Comparison of ENCODE assay signal across 1 cellular context in the genomic region with DNA sequence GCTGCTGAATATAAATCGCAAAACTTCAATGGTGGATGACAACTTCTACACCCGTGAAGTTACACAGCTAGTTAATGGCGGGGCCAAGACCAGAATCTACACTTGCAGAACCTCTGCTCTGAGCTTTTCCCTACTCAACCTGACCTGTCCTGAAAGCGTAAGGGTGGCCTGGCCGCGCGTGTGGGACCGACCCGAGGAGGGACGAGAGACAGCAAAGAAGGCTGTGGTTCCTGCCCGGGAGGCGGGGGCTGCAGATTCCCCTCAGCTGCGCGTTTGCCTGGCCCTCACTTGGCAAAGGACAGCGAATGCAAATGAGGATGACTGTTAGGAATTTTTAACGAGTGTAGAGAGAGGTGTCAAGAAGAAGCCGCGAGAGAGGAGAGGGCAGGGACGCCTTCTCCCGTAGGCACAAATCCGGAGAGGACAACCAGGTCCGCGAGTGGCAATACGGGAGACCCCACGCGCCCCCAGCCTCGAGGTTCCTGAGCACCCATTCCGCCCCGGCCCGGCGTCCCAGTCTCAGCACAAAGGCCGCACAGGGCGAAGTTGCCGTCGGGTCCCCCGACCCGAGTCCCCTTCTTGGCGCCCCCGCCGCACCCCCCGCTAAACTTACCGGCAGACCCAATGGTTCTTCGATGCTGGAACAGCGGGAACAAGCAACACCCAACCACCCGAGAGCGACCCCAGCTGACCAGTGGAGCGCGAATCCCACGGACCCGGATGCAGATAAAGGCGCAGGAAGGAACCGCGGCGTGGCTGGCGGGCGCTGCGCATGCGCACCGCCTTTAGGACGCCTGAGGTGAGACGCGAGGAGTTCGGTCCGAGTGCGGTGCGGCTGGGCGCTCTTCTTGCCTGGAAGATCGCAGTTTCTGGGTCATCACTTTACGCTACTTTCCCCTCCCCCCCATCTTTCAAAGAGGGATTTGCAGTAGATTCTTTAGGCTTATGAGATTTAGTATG.
TF ChIP-seq lines count a peak whose summit lies in the region.

Gene GNPDA2 (minus strand): TSS at position 696 of the 960 bp plus-strand sequence. CDS start 4,349 bp downstream, outside the sequence.

TF ChIP-seq in HepG2, 621 proteins besides CTCF, POLR2A, EP300 and RAD21 (continued from another document and continues in another):
- TF ChIP-seq, protein P1, sequence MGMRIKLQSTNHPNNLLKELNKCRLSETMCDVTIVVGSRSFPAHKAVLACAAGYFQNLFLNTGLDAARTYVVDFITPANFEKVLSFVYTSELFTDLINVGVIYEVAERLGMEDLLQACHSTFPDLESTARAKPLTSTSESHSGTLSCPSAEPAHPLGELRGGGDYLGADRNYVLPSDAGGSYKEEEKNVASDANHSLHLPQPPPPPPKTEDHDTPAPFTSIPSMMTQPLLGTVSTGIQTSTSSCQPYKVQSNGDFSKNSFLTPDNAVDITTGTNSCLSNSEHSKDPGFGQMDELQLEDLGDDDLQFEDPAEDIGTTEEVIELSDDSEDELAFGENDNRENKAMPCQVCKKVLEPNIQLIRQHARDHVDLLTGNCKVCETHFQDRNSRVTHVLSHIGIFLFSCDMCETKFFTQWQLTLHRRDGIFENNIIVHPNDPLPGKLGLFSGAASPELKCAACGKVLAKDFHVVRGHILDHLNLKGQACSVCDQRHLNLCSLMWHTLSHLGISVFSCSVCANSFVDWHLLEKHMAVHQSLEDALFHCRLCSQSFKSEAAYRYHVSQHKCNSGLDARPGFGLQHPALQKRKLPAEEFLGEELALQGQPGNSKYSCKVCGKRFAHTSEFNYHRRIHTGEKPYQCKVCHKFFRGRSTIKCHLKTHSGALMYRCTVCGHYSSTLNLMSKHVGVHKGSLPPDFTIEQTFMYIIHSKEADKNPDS (CRISPR knock-in tag; IDR thresholded peaks at IDR 0.05) = no peak
- TF ChIP-seq KLF13 (CRISPR knock-in tag; IDR thresholded peaks at IDR 0.05) = peak; percentile 75; the same call in 1 of the 2 replicates
- TF ChIP-seq, protein P2, sequence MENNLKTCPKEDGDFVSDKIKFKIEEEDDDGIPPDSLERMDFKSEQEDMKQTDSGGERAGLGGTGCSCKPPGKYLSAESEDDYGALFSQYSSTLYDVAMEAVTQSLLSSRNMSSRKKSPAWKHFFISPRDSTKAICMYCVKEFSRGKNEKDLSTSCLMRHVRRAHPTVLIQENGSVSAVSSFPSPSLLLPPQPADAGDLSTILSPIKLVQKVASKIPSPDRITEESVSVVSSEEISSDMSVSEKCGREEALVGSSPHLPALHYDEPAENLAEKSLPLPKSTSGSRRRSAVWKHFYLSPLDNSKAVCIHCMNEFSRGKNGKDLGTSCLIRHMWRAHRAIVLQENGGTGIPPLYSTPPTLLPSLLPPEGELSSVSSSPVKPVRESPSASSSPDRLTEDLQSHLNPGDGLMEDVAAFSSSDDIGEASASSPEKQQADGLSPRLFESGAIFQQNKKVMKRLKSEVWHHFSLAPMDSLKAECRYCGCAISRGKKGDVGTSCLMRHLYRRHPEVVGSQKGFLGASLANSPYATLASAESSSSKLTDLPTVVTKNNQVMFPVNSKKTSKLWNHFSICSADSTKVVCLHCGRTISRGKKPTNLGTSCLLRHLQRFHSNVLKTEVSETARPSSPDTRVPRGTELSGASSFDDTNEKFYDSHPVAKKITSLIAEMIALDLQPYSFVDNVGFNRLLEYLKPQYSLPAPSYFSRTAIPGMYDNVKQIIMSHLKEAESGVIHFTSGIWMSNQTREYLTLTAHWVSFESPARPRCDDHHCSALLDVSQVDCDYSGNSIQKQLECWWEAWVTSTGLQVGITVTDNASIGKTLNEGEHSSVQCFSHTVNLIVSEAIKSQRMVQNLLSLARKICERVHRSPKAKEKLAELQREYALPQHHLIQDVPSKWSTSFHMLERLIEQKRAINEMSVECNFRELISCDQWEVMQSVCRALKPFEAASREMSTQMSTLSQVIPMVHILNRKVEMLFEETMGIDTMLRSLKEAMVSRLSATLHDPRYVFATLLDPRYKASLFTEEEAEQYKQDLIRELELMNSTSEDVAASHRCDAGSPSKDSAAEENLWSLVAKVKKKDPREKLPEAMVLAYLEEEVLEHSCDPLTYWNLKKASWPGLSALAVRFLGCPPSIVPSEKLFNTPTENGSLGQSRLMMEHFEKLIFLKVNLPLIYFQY (CRISPR knock-in tag; IDR thresholded peaks at IDR 0.05; ENCODE audit: borderline replicate concordance) = no peak
- peak; percentile 79 for TF ChIP-seq ZNF317 (CRISPR knock-in tag; IDR thresholded peaks at IDR 0.05)
- TF ChIP-seq RXRB (CRISPR knock-in tag; IDR thresholded peaks at IDR 0.05; ENCODE audit: borderline replicate concordance) = peak; percentile 50; the same call in 1 of the 2 replicates
- peak; percentile 80 for TF ChIP-seq CBX1 (IDR thresholded peaks at IDR 0.05; ENCODE audit: low read depth)
- 0 out of 2 replicates have a peak, but pooled peaks have one; percentile 35 for TF ChIP-seq JUN (CRISPR knock-in tag; IDR thresholded peaks at IDR 0.05)
- 0 out of 2 replicates have a peak, but pooled peaks have one; percentile 24 for TF ChIP-seq ZNF629 (CRISPR knock-in tag; conservative IDR thresholded peaks at IDR 0.05)
- TF ChIP-seq ZNF790 (CRISPR knock-in tag; IDR thresholded peaks at IDR 0.05; ENCODE audit: borderline replicate concordance) = peak; percentile 93; the same call in 1 of the 2 replicates
- TF ChIP-seq ISX (CRISPR knock-in tag; conservative IDR thresholded peaks at IDR 0.05) = 0 out of 2 replicates have a peak, but pooled peaks have one; percentile 79
- TF ChIP-seq ZNF674 (CRISPR knock-in tag; IDR thresholded peaks at IDR 0.05; ENCODE audit: low read depth) = 0 out of 2 replicates have a peak, but pooled peaks have one; percentile 31
- TF ChIP-seq PRDM15 (CRISPR knock-in tag; IDR thresholded peaks at IDR 0.05) = 0 out of 2 replicates have a peak, but pooled peaks have one; percentile 57
- TF ChIP-seq ZKSCAN1 (IDR thresholded peaks at IDR 0.05; ENCODE audit: low read length) = no peak
- TF ChIP-seq ZNF225 (CRISPR knock-in tag; IDR thresholded peaks at IDR 0.05) = no peak
- TF ChIP-seq ZBTB37 (CRISPR knock-in tag; IDR thresholded peaks at IDR 0.05) = no peak
- no peak for TF ChIP-seq ZNF121 (CRISPR knock-in tag; IDR thresholded peaks at IDR 0.05)
- TF ChIP-seq ADNP (CRISPR knock-in tag; IDR thresholded peaks at IDR 0.05) = no peak
- peak; percentile 29; the same call in 1 of the 2 replicates for TF ChIP-seq BRD4 (CRISPR knock-in tag; IDR thresholded peaks at IDR 0.05)
- 0 out of 2 replicates have a peak, but pooled peaks have one; percentile 57 for TF ChIP-seq ZNF44 (CRISPR knock-in tag; IDR thresholded peaks at IDR 0.05)
- TF ChIP-seq SOX5 (CRISPR knock-in tag; IDR thresholded peaks at IDR 0.05; ENCODE audit: borderline replicate concordance) = peak; percentile 41; the same call in 1 of the 2 replicates
- TF ChIP-seq ZNF644 (CRISPR knock-in tag; IDR thresholded peaks at IDR 0.05; ENCODE audit: low read depth) = 0 out of 2 replicates have a peak, but pooled peaks have one; percentile 9
- TF ChIP-seq ZNF563 (CRISPR knock-in tag; IDR thresholded peaks at IDR 0.05) = peak; percentile 66; the same call in 1 of the 2 replicates
- TF ChIP-seq ZNF274 (CRISPR knock-in tag; IDR thresholded peaks at IDR 0.05) = peak; percentile 86
- TF ChIP-seq SSRP1 (CRISPR knock-in tag; IDR thresholded peaks at IDR 0.05) = no peak
- peak; percentile 51; the same call in 1 of the 2 replicates for TF ChIP-seq HDAC2 (CRISPR knock-in tag; IDR thresholded peaks at IDR 0.05)
- TF ChIP-seq MIXL1 (CRISPR knock-in tag; IDR thresholded peaks at IDR 0.05) = peak; percentile 36; the same call in 1 of the 2 replicates
- TF ChIP-seq POLR2AphosphoS5 (IDR thresholded peaks at IDR 0.05; ENCODE audit: low read depth, low read length) = peak; percentile 83
- peak; percentile 77 for TF ChIP-seq RNF2 (conservative IDR thresholded peaks at IDR 0.05; ENCODE audit: low read depth)
- TF ChIP-seq ZNF253 (CRISPR knock-in tag; IDR thresholded peaks at IDR 0.05; ENCODE audit: borderline replicate concordance) = no peak
- TF ChIP-seq NR1H2 (CRISPR knock-in tag; IDR thresholded peaks at IDR 0.05; ENCODE audit: borderline replicate concordance, low read depth) = 0 out of 2 replicates have a peak, but pooled peaks have one; percentile 67
- TF ChIP-seq, protein P3, sequence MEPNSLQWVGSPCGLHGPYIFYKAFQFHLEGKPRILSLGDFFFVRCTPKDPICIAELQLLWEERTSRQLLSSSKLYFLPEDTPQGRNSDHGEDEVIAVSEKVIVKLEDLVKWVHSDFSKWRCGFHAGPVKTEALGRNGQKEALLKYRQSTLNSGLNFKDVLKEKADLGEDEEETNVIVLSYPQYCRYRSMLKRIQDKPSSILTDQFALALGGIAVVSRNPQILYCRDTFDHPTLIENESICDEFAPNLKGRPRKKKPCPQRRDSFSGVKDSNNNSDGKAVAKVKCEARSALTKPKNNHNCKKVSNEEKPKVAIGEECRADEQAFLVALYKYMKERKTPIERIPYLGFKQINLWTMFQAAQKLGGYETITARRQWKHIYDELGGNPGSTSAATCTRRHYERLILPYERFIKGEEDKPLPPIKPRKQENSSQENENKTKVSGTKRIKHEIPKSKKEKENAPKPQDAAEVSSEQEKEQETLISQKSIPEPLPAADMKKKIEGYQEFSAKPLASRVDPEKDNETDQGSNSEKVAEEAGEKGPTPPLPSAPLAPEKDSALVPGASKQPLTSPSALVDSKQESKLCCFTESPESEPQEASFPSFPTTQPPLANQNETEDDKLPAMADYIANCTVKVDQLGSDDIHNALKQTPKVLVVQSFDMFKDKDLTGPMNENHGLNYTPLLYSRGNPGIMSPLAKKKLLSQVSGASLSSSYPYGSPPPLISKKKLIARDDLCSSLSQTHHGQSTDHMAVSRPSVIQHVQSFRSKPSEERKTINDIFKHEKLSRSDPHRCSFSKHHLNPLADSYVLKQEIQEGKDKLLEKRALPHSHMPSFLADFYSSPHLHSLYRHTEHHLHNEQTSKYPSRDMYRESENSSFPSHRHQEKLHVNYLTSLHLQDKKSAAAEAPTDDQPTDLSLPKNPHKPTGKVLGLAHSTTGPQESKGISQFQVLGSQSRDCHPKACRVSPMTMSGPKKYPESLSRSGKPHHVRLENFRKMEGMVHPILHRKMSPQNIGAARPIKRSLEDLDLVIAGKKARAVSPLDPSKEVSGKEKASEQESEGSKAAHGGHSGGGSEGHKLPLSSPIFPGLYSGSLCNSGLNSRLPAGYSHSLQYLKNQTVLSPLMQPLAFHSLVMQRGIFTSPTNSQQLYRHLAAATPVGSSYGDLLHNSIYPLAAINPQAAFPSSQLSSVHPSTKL (CRISPR knock-in tag; IDR thresholded peaks at IDR 0.05) = peak; percentile 53; the same call in 1 of the 2 replicates
- no peak for TF ChIP-seq ZNF619 (CRISPR knock-in tag; IDR thresholded peaks at IDR 0.05)
- TF ChIP-seq ZNF800 (CRISPR knock-in tag; IDR thresholded peaks at IDR 0.05) = peak; percentile 86
- TF ChIP-seq, protein P4, sequence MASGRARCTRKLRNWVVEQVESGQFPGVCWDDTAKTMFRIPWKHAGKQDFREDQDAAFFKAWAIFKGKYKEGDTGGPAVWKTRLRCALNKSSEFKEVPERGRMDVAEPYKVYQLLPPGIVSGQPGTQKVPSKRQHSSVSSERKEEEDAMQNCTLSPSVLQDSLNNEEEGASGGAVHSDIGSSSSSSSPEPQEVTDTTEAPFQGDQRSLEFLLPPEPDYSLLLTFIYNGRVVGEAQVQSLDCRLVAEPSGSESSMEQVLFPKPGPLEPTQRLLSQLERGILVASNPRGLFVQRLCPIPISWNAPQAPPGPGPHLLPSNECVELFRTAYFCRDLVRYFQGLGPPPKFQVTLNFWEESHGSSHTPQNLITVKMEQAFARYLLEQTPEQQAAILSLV (CRISPR knock-in tag; IDR thresholded peaks at IDR 0.05; ENCODE audit: borderline replicate concordance) = no peak; the same call in 1 of the 2 replicates
